In genomic region chr15:100373037-100373896, GRCh38 we compare ENCODE assay signal across 12 cellular contexts. TPM values are rescaled to one million over a fixed set of nuclear protein-coding genes. Genes with fewer than 3 reads are reported as not detected.
DNase-seq lines count a peak whose midpoint lies in the region; ATAC-seq and TF ChIP-seq lines count a peak whose summit lies in the region.
"Had no signal": no experiment of that assay in that cellular context is flagged by ENCODE, and none has a peak within 500 bp of the region (broad histone marks: within the 10 kb centered on the region; RNA-seq: fewer than 3 reads in every experiment).

No MANE protein-coding gene starts in this region.

- peak; percentile 62 for ATAC-seq in sciatic nerve
- ATAC-seq in GM19397 (IDR thresholded peaks at IDR 0.05; ENCODE audit: unreplicated experiment) = no peak
- ATAC-seq in GM18867 (IDR thresholded peaks at IDR 0.05; ENCODE audit: unreplicated experiment) = no peak
- ATAC-seq in HG03432 (IDR thresholded peaks at IDR 0.05; ENCODE audit: unreplicated experiment) = no peak

- no peak for TF ChIP-seq CTCF in adrenal gland (IDR thresholded peaks at IDR 0.05)

- peak overlapping the region; percentile 12 for H3K9ac ChIP-seq in iPS-18a (ENCODE audit: low read length)

- H3K4me1 ChIP-seq in adrenal gland (replicated peaks in 1 of 2) (no peaks in the 10 kb centered on the region), iPS-18a (ENCODE audit: control insufficient read depth, low read depth, low read length) (no peaks in the 10 kb centered on the region)

- DNase-seq in HK-2 (ENCODE audit: unreplicated experiment) (peak; percentile 16), adrenal gland (no peak), sciatic nerve (ENCODE audit: low spot score) (no peak), cerebellar cortex (ENCODE audit: low spot score) (no peak)
- DNase-seq: activated gamma-delta T cell treated with Interleukin-2 at 50 U/mL for 16 hours, DMS153, NCI-H524 treated with DMSO at 0.1 percent for 48 hours, T1000 had no signal

- WGBS in adrenal gland, 4 donors = 1 to 3% (median 2%) methylated on average over 5 to 82 of the region's 83 CpGs

- H3K27me3 ChIP-seq in adrenal gland = peaks cover 7% of the 10 kb centered on the region
- peaks cover 27% of the 10 kb centered on the region for H3K27me3 ChIP-seq in iPS-18a (ENCODE audit: control insufficient read depth, insufficient read depth, low read length)

- no peak for TF ChIP-seq POLR2A in adrenal gland (IDR thresholded peaks at IDR 0.05)

- H3K4me3 ChIP-seq in adrenal gland (peak overlapping the region in 2 of 4 donors; percentile 9 to 57), iPS-18a (ENCODE audit: low read length) (peak overlapping the region; percentile 60)

- H3K27ac ChIP-seq in adrenal gland (peak overlapping the region in 3 of 5 donors; percentile 47 to 77 (median 51)), iPS-18a (ENCODE audit: low read length) (no peak overlapping the region)

- no peaks in the 10 kb centered on the region for H3K36me3 ChIP-seq in adrenal gland (replicated peaks in 1 of 2)
- H3K36me3 ChIP-seq in iPS-18a (ENCODE audit: control insufficient read depth, low read depth, low read length) = no peaks in the 10 kb centered on the region

- no peaks in the 10 kb centered on the region for H3K9me3 ChIP-seq in adrenal gland (replicated peaks in 1 of 3)
- no peaks in the 10 kb centered on the region for H3K9me3 ChIP-seq in iPS-18a (ENCODE audit: control insufficient read depth, low read depth, low read length)

- intact Hi-C loops in adrenal gland (cut with DNase I) = no loop called here
- intact Hi-C loops in sciatic nerve (cut with DNase I) = no loop called here

RNA-seq across cellular contexts. Expression of gene ADAMTS17, which starts 31.5 kb away (rescaled TPM):
- 10 to 100 TPM in 2 of 8 donors, 1 to 10 TPM in 6; 2.1 to 14.8 (median 6.8) TPM for total RNA-seq in adrenal gland
- polyA plus RNA-seq in adrenal gland = 1 to 10 TPM in 2 of 3 donors, under 1 TPM in 1; 0.51 to 2.0 (median 1.7) TPM
- 2.3 TPM for total RNA-seq in sciatic nerve
